ENCODE assay signal across 2 cellular contexts in genomic region chr16:28219283-28219682, GRCh38.
TF ChIP-seq lines count a peak whose summit lies in the region.

No MANE protein-coding gene starts in this region.

TF ChIP-seq in HepG2, 621 proteins besides CTCF, POLR2A, EP300 and RAD21:
- TF ChIP-seq KDM5A (IDR thresholded peaks at IDR 0.05; ENCODE audit: borderline replicate concordance, low read length): no peak
- no peak for TF ChIP-seq FOXJ3 (CRISPR knock-in tag; IDR thresholded peaks at IDR 0.05; ENCODE audit: borderline replicate concordance)
- TF ChIP-seq UBTF (CRISPR knock-in tag; IDR thresholded peaks at IDR 0.05): peak; percentile 28; the same call in 1 of the 2 replicates
- TF ChIP-seq, protein P1, sequence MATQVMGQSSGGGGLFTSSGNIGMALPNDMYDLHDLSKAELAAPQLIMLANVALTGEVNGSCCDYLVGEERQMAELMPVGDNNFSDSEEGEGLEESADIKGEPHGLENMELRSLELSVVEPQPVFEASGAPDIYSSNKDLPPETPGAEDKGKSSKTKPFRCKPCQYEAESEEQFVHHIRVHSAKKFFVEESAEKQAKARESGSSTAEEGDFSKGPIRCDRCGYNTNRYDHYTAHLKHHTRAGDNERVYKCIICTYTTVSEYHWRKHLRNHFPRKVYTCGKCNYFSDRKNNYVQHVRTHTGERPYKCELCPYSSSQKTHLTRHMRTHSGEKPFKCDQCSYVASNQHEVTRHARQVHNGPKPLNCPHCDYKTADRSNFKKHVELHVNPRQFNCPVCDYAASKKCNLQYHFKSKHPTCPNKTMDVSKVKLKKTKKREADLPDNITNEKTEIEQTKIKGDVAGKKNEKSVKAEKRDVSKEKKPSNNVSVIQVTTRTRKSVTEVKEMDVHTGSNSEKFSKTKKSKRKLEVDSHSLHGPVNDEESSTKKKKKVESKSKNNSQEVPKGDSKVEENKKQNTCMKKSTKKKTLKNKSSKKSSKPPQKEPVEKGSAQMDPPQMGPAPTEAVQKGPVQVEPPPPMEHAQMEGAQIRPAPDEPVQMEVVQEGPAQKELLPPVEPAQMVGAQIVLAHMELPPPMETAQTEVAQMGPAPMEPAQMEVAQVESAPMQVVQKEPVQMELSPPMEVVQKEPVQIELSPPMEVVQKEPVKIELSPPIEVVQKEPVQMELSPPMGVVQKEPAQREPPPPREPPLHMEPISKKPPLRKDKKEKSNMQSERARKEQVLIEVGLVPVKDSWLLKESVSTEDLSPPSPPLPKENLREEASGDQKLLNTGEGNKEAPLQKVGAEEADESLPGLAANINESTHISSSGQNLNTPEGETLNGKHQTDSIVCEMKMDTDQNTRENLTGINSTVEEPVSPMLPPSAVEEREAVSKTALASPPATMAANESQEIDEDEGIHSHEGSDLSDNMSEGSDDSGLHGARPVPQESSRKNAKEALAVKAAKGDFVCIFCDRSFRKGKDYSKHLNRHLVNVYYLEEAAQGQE (IDR thresholded peaks at IDR 0.05; ENCODE audit: borderline replicate concordance in 1 of 2, low read depth in 1 of 2, low read length in 2 of 2): no peak
- TF ChIP-seq ATF4 (CRISPR knock-in tag; IDR thresholded peaks at IDR 0.05): peak in 1 of 2 experiments; percentile 83; a peak in 2 of 4 replicates
- no peak for TF ChIP-seq ZNF709 (CRISPR knock-in tag; IDR thresholded peaks at IDR 0.05)
- 0 out of 4 replicates have a peak, but pooled peaks of 1 of the 2 experiments have one; percentile 7 for TF ChIP-seq MAFK (conservative IDR thresholded peaks at IDR 0.05 in 1 of 2, IDR thresholded peaks at IDR 0.05 in 1 of 2; ENCODE audit: low read length in 2 of 2)
- TF ChIP-seq MTA3 (CRISPR knock-in tag; IDR thresholded peaks at IDR 0.05): no peak
- TF ChIP-seq FOXA1 (IDR thresholded peaks at IDR 0.05): no peak
- 0 out of 2 replicates have a peak, but pooled peaks have one; percentile 4 for TF ChIP-seq FOXA1 (CRISPR knock-in tag; IDR thresholded peaks at IDR 0.05)
- no peak for TF ChIP-seq NFATC3 (CRISPR knock-in tag; IDR thresholded peaks at IDR 0.05)

TF ChIP-seq in H1, 55 proteins besides CTCF, POLR2A, EP300 and RAD21:
- TF ChIP-seq EGR1 (IDR thresholded peaks at IDR 0.05; ENCODE audit: borderline replicate concordance, low read depth, low read length) (no peak), TAF1 (IDR thresholded peaks at IDR 0.05; ENCODE audit: low read depth, low read length) (no peak), GABPA (IDR thresholded peaks at IDR 0.05; ENCODE audit: borderline replicate concordance, insufficient read depth, low read length) (no peak), GTF2F1 (IDR thresholded peaks at IDR 0.05; ENCODE audit: borderline replicate concordance, low read depth, low read length) (no peak)
- TF ChIP-seq, protein P2, sequence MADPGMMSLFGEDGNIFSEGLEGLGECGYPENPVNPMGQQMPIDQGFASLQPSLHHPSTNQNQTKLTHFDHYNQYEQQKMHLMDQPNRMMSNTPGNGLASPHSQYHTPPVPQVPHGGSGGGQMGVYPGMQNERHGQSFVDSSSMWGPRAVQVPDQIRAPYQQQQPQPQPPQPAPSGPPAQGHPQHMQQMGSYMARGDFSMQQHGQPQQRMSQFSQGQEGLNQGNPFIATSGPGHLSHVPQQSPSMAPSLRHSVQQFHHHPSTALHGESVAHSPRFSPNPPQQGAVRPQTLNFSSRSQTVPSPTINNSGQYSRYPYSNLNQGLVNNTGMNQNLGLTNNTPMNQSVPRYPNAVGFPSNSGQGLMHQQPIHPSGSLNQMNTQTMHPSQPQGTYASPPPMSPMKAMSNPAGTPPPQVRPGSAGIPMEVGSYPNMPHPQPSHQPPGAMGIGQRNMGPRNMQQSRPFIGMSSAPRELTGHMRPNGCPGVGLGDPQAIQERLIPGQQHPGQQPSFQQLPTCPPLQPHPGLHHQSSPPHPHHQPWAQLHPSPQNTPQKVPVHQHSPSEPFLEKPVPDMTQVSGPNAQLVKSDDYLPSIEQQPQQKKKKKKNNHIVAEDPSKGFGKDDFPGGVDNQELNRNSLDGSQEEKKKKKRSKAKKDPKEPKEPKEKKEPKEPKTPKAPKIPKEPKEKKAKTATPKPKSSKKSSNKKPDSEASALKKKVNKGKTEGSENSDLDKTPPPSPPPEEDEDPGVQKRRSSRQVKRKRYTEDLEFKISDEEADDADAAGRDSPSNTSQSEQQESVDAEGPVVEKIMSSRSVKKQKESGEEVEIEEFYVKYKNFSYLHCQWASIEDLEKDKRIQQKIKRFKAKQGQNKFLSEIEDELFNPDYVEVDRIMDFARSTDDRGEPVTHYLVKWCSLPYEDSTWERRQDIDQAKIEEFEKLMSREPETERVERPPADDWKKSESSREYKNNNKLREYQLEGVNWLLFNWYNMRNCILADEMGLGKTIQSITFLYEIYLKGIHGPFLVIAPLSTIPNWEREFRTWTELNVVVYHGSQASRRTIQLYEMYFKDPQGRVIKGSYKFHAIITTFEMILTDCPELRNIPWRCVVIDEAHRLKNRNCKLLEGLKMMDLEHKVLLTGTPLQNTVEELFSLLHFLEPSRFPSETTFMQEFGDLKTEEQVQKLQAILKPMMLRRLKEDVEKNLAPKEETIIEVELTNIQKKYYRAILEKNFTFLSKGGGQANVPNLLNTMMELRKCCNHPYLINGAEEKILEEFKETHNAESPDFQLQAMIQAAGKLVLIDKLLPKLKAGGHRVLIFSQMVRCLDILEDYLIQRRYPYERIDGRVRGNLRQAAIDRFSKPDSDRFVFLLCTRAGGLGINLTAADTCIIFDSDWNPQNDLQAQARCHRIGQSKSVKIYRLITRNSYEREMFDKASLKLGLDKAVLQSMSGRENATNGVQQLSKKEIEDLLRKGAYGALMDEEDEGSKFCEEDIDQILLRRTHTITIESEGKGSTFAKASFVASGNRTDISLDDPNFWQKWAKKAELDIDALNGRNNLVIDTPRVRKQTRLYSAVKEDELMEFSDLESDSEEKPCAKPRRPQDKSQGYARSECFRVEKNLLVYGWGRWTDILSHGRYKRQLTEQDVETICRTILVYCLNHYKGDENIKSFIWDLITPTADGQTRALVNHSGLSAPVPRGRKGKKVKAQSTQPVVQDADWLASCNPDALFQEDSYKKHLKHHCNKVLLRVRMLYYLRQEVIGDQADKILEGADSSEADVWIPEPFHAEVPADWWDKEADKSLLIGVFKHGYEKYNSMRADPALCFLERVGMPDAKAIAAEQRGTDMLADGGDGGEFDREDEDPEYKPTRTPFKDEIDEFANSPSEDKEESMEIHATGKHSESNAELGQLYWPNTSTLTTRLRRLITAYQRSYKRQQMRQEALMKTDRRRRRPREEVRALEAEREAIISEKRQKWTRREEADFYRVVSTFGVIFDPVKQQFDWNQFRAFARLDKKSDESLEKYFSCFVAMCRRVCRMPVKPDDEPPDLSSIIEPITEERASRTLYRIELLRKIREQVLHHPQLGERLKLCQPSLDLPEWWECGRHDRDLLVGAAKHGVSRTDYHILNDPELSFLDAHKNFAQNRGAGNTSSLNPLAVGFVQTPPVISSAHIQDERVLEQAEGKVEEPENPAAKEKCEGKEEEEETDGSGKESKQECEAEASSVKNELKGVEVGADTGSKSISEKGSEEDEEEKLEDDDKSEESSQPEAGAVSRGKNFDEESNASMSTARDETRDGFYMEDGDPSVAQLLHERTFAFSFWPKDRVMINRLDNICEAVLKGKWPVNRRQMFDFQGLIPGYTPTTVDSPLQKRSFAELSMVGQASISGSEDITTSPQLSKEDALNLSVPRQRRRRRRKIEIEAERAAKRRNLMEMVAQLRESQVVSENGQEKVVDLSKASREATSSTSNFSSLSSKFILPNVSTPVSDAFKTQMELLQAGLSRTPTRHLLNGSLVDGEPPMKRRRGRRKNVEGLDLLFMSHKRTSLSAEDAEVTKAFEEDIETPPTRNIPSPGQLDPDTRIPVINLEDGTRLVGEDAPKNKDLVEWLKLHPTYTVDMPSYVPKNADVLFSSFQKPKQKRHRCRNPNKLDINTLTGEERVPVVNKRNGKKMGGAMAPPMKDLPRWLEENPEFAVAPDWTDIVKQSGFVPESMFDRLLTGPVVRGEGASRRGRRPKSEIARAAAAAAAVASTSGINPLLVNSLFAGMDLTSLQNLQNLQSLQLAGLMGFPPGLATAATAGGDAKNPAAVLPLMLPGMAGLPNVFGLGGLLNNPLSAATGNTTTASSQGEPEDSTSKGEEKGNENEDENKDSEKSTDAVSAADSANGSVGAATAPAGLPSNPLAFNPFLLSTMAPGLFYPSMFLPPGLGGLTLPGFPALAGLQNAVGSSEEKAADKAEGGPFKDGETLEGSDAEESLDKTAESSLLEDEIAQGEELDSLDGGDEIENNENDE (IDR thresholded peaks at IDR 0.05; ENCODE audit: insufficient replicate concordance, low read length): no peak
